ENCODE assay signal across 1 cellular context in genomic region chr19:55603115-55603514, GRCh38.
TF ChIP-seq lines count a peak whose summit lies in the region.

No MANE protein-coding gene starts in this region.

TF ChIP-seq in H1, 55 proteins besides CTCF, POLR2A, EP300 and RAD21:
- TF ChIP-seq RBBP5 (IDR thresholded peaks at IDR 0.05; ENCODE audit: borderline replicate concordance, low read depth, low read length): no peak
